Comparison of ENCODE assay signal across 32 cellular contexts in genomic region chr16:66020061-66020460, GRCh38.
DNase-seq lines count a peak whose midpoint lies in the region; ATAC-seq and TF ChIP-seq lines count a peak whose summit lies in the region.
"Had no signal": no experiment of that assay in that cellular context is flagged by ENCODE, and none has a peak within 500 bp of the region (broad histone marks: within the 10 kb centered on the region; RNA-seq: fewer than 3 reads in every experiment).

No MANE protein-coding gene starts in this region.

- CTCF ChIA-PET in CD4-positive, alpha-beta T cell (lab: Charles Lee), result no interaction called here

- H3K9me3 Mint-ChIP-seq in CD4-positive, alpha-beta T cell, result peaks cover 5% of the 10 kb centered on the region

- H3K36me3 ChIP-seq in SJSA1, result no peaks in the 10 kb centered on the region
- no peaks in the 10 kb centered on the region for H3K36me3 ChIP-seq in suprapubic skin
- no peaks in the 10 kb centered on the region for H3K36me3 ChIP-seq in hepatocyte (replicated peaks; ENCODE audit: insufficient read depth, low read depth)
- H3K36me3 ChIP-seq: cardiac muscle cell, colonic mucosa, left ventricle myocardium inferior, neutrophil, upper lobe of right lung, WERI-Rb-1 had no signal

- H3K4me1 ChIP-seq in SJSA1 (replicated peaks), result peaks cover 12% of the 10 kb centered on the region
- H3K4me1 ChIP-seq in suprapubic skin, result no peaks in the 10 kb centered on the region
- no peaks in the 10 kb centered on the region for H3K4me1 ChIP-seq in hepatocyte (ENCODE audit: insufficient read depth)
- H3K4me1 ChIP-seq: colonic mucosa, left ventricle myocardium inferior, psoas muscle, upper lobe of right lung had no signal

- H3K4me2 ChIP-seq in hepatocyte, result no peak overlapping the region

- no peak for TF ChIP-seq EP300 in suprapubic skin (IDR thresholded peaks at IDR 0.05)

- H3K36me3 Mint-ChIP-seq in CD4-positive, alpha-beta T cell (ENCODE audit: low read depth), result no peaks in the 10 kb centered on the region
- H3K36me3 Mint-ChIP-seq: activated naive CD8-positive, alpha-beta T cell; CD14-positive monocyte; stimulated activated effector memory CD8-positive, alpha-beta T cell treated with anti-CD3 and anti-CD28 coated beads, Interleukin-12 subunit alpha, Interleukin-12 subunit beta, amount 100 ng/mL, for 72 hours had no signal

- H3K4me3 ChIP-seq in SJSA1 (no peak overlapping the region), fibroblast of mammary gland (ENCODE audit: control insufficient read depth, low read depth, low read length) (no peak overlapping the region), suprapubic skin (no peak overlapping the region), hepatocyte (no peak overlapping the region)
- H3K4me3 ChIP-seq: cardiac muscle cell, colonic mucosa, left ventricle myocardium inferior, psoas muscle, upper lobe of right lung had no signal

- no peaks in the 10 kb centered on the region for H3K9me2 ChIP-seq in hepatocyte (replicated peaks; ENCODE audit: insufficient read depth)

- POLR2A ChIA-PET in CD4-positive, alpha-beta T cell (lab: Charles Lee), result no interaction called here

- no peak for TF ChIP-seq POLR2A in suprapubic skin (IDR thresholded peaks at IDR 0.05)

- no peak for ATAC-seq in CD4-positive, alpha-beta T cell (ENCODE audit: poor library complexity)
- ATAC-seq in GM18909 (IDR thresholded peaks at IDR 0.05; ENCODE audit: poor library complexity, unreplicated experiment), result no peak
- ATAC-seq: HepG2, psoas muscle had no signal

- H3K4me3 Mint-ChIP-seq in CD4-positive, alpha-beta T cell, result no peak overlapping the region
- H3K4me3 Mint-ChIP-seq: activated naive CD8-positive, alpha-beta T cell; CD14-positive monocyte; stimulated activated effector memory CD8-positive, alpha-beta T cell treated with anti-CD3 and anti-CD28 coated beads, Interleukin-12 subunit alpha, Interleukin-12 subunit beta, amount 100 ng/mL, for 72 hours had no signal

- intact Hi-C loops in CD4-positive, alpha-beta T cell (cut with DNase I, micrococcal nuclease), result no loop called here

- H3K27me3 Mint-ChIP-seq in CD4-positive, alpha-beta T cell, result peaks cover 13% of the 10 kb centered on the region

- DNase-seq in HCEC 1CT (peak; percentile 31), SJSA1 (ENCODE audit: low read depth in 1 of 2, low spot score in 2 of 2) (no peak), fibroblast of mammary gland (ENCODE audit: low read depth) (peak; percentile 46), suprapubic skin (ENCODE audit: low spot score in 2 of 2) (no peak), hepatocyte (ENCODE audit: low spot score) (no peak)
- DNase-seq in CD4-positive, alpha-beta T cell, result no peak
- DNase-seq: activated CD4-positive, alpha-beta T cell treated with anti-CD3 and anti-CD28 coated beads for 4 hours; activated effector memory CD4-positive, alpha-beta T cell treated with Interleukin-2 at 50 U/mL for 16 hours; activated T-cell treated with anti-CD3 and anti-CD28 coated beads, Interleukin-2, amount 50 U/mL, for 1 hour; anterior cingulate cortex; colonic mucosa; DMS79 treated with DMSO at 0.1 percent for 48 hours; effector CD8-positive, alpha-beta T cell; H7; islet precursor cell; left ventricle myocardium inferior; NCI-H146; NCI-H446; NCI-H774; psoas muscle; stimulated activated CD4-positive, alpha-beta T cell treated with anti-CD3 and anti-CD28 coated beads, Interleukin-15, amount 100 ng/mL, for 24 hours; T1000; upper lobe of right lung; WERI-Rb-1 had no signal

- WGBS in suprapubic skin, result 85% methylated on average over 3 of the region's 3 CpGs
- WGBS in hepatocyte (ENCODE audit: low lambda C conversion rate, missing lambda C conversion rate), result 86% methylated on average over 3 of the region's 3 CpGs

- H3K27ac Mint-ChIP-seq in CD4-positive, alpha-beta T cell, result no peak overlapping the region
- H3K27ac Mint-ChIP-seq: activated naive CD8-positive, alpha-beta T cell; CD14-positive monocyte; stimulated activated effector memory CD8-positive, alpha-beta T cell treated with anti-CD3 and anti-CD28 coated beads, Interleukin-12 subunit alpha, Interleukin-12 subunit beta, amount 100 ng/mL, for 72 hours had no signal

- H3K79me2 ChIP-seq in hepatocyte, result no peaks in the 10 kb centered on the region

- H3K4me1 Mint-ChIP-seq in CD4-positive, alpha-beta T cell (ENCODE audit: low read depth), result no peaks in the 10 kb centered on the region
- H3K4me1 Mint-ChIP-seq: CD14-positive monocyte; stimulated activated effector memory CD8-positive, alpha-beta T cell treated with anti-CD3 and anti-CD28 coated beads, Interleukin-12 subunit alpha, Interleukin-12 subunit beta, amount 100 ng/mL, for 72 hours had no signal

- TF ChIP-seq CTCF in fibroblast of mammary gland (conservative IDR thresholded peaks at IDR 0.05; ENCODE audit: control insufficient read depth, insufficient read depth, low read depth, low read length) (no peak), suprapubic skin (IDR thresholded peaks at IDR 0.05) (no peak), hepatocyte (IDR thresholded peaks at IDR 0.05; ENCODE audit: poor library complexity) (no peak)
- TF ChIP-seq CTCF in CD4-positive, alpha-beta T cell (IDR thresholded peaks at IDR 0.05), result no peak

- H4K20me1 ChIP-seq in hepatocyte (ENCODE audit: insufficient read depth, poor library complexity, severe bottlenecking), result no peaks in the 10 kb centered on the region

- H2AFZ ChIP-seq in hepatocyte, result no peak overlapping the region

- no peaks in the 10 kb centered on the region for H3K27me3 ChIP-seq in SJSA1 (replicated peaks)
- H3K27me3 ChIP-seq in CD4-positive, alpha-beta T cell (ENCODE audit: control insufficient read depth, insufficient read depth, low read length), result no peaks in the 10 kb centered on the region
- H3K27me3 ChIP-seq in suprapubic skin, result no peaks in the 10 kb centered on the region
- H3K27me3 ChIP-seq in hepatocyte, result no peaks in the 10 kb centered on the region
- H3K27me3 ChIP-seq: cardiac muscle cell, colonic mucosa, neutrophil, upper lobe of right lung had no signal

- H3K27ac ChIP-seq in SJSA1 (peak overlapping the region; percentile 7; the same call in 1 of the 2 replicates), suprapubic skin (no peak overlapping the region), hepatocyte (no peak overlapping the region)
- no peak overlapping the region for H3K27ac ChIP-seq in CD4-positive, alpha-beta T cell (ENCODE audit: low read depth, low read length)
- H3K27ac ChIP-seq: cardiac muscle cell, colonic mucosa, HL-60, left ventricle myocardium inferior, neutrophil, psoas muscle, upper lobe of right lung, WERI-Rb-1 had no signal

- H3K9me3 ChIP-seq in SJSA1 (replicated peaks) (no peaks in the 10 kb centered on the region), suprapubic skin (no peaks in the 10 kb centered on the region), hepatocyte (ENCODE audit: low read depth) (no peaks in the 10 kb centered on the region)
- H3K9me3 ChIP-seq in CD4-positive, alpha-beta T cell (ENCODE audit: control insufficient read depth, low read length), result peaks cover 7% of the 10 kb centered on the region
- H3K9me3 ChIP-seq: colonic mucosa, neutrophil, psoas muscle, upper lobe of right lung had no signal

Comparison
In these comparisons a context has a peak if more than half of its experiments do, and no peak if none do; other contexts are left out.
1. DNase-seq: peak in HCEC 1CT (single experiment) and fibroblast of mammary gland (single experiment); none in SJSA1 (0 of 2), CD4-positive, alpha-beta T cell (0 of 10), suprapubic skin (0 of 2) and hepatocyte (single experiment).